In genomic region chr17:53680745-53681144, GRCh38 we compare ENCODE assay signal across 35 cellular contexts.
"Had no signal": no experiment of that assay in that cellular context is flagged by ENCODE, and none has a peak within 500 bp of the region (broad histone marks: within the 10 kb centered on the region; RNA-seq: fewer than 3 reads in every experiment).

No MANE protein-coding gene starts in this region.

- DNase-seq: Karpas-422, Kasumi-1, KG1, MG63, MM.1S, MV-4-11, NCI-H1048, NCI-H1092, NCI-H1092 treated with DMSO at 0.1 percent for 48 hours, NCI-H1105, NCI-H1105 treated with DMSO at 0.1 percent for 48 hours, NCI-H1417, NCI-H1417 treated with DMSO at 0.1 percent for 48 hours, NCI-H1436, NCI-H1436 treated with DMSO at 0.1 percent for 48 hours, NCI-H146, NCI-H1694, NCI-H1694 treated with DMSO at 0.1 percent for 48 hours, NCI-H187, NCI-H187 treated with DMSO at 0.1 percent for 48 hours, NCI-H1930, NCI-H2029, NCI-H2029 treated with DMSO at 0.1 percent for 48 hours, NCI-H2081, NCI-H2081 treated with DMSO at 0.1 percent for 48 hours, NCI-H2107, NCI-H2171, NCI-H2171 treated with DMSO at 0.1 percent for 48 hours, NCI-H2227 treated with DMSO at 0.1 percent for 48 hours, NCI-H226, NCI-H345, NCI-H446, NCI-H446 treated with DMSO at 0.1 percent for 48 hours, NCI-H510A, NCI-H510A treated with DMSO at 0.1 percent for 48 hours had no signal
